ENCODE assay signal across 8 cellular contexts in genomic region chr11:75313457-75314272, GRCh38. TPM values are rescaled to one million over a fixed set of nuclear protein-coding genes. Genes with fewer than 3 reads are reported as not detected.
DNase-seq lines count a peak whose midpoint lies in the region; ATAC-seq and TF ChIP-seq lines count a peak whose summit lies in the region.

No MANE protein-coding gene starts in this region.

- DNase-seq in D341Med (ENCODE audit: low spot score) (peak; percentile 86), fibroblast of pulmonary artery (ENCODE audit: low read depth) (peak; percentile 77), osteocyte (ENCODE audit: extremely low spot score, unreplicated experiment) (no peak)
- DNase-seq in activated CD4-positive, CD25-positive, alpha-beta regulatory T cell (lab: John Stamatoyannopoulos, UW): no peak
- no peak for DNase-seq in activated CD4-positive, alpha-beta T cell treated with anti-CD3 and anti-CD28 coated beads, Interleukin-2, amount 10 ng/mL, durations not matched to agents 7 days and 5 days
- no peak for DNase-seq in stimulated activated CD4-positive, alpha-beta T cell treated with anti-CD3 and anti-CD28 coated beads, Interleukin-4, amount 100 ng/mL, for 4 hours

- POLR2A ChIA-PET in activated CD4-positive, alpha-beta T cell treated with anti-CD3 and anti-CD28 coated beads, Interleukin-2, amount 10 ng/mL, durations not matched to agents 7 days and 5 days (lab: Charles Lee): no interaction called here

- H3K9me3 Mint-ChIP-seq in osteocyte (ENCODE audit: unreplicated experiment): no peaks in the 10 kb centered on the region
- H3K9me3 Mint-ChIP-seq in activated CD4-positive, alpha-beta T cell treated with anti-CD3 and anti-CD28 coated beads, Interleukin-2, amount 10 ng/mL, durations not matched to agents 7 days and 5 days: no peaks in the 10 kb centered on the region

- CTCF ChIA-PET in activated CD4-positive, alpha-beta T cell treated with anti-CD3 and anti-CD28 coated beads, Interleukin-2, amount 10 ng/mL, durations not matched to agents 7 days and 5 days (lab: Charles Lee): no interaction called here

- peaks cover 29% of the 10 kb centered on the region for H3K4me1 Mint-ChIP-seq in osteocyte (ENCODE audit: unreplicated experiment)
- H3K4me1 Mint-ChIP-seq in activated CD4-positive, alpha-beta T cell treated with anti-CD3 and anti-CD28 coated beads, Interleukin-2, amount 10 ng/mL, durations not matched to agents 7 days and 5 days: peaks cover 7% of the 10 kb centered on the region

- no peaks in the 10 kb centered on the region for H3K36me3 Mint-ChIP-seq in osteocyte (ENCODE audit: unreplicated experiment)
- no peaks in the 10 kb centered on the region for H3K36me3 Mint-ChIP-seq in activated CD4-positive, alpha-beta T cell treated with anti-CD3 and anti-CD28 coated beads, Interleukin-2, amount 10 ng/mL, durations not matched to agents 7 days and 5 days (ENCODE audit: low read depth)

- H3K27ac Mint-ChIP-seq in osteocyte (ENCODE audit: unreplicated experiment): peak overlapping the region; percentile 76
- H3K27ac Mint-ChIP-seq in activated CD4-positive, alpha-beta T cell treated with anti-CD3 and anti-CD28 coated beads, Interleukin-2, amount 10 ng/mL, durations not matched to agents 7 days and 5 days: no peak overlapping the region

- no peak overlapping the region for H3K4me3 Mint-ChIP-seq in osteocyte (ENCODE audit: unreplicated experiment)
- H3K4me3 Mint-ChIP-seq in activated CD4-positive, alpha-beta T cell treated with anti-CD3 and anti-CD28 coated beads, Interleukin-2, amount 10 ng/mL, durations not matched to agents 7 days and 5 days: no peak overlapping the region

- ATAC-seq in GM21360 (IDR thresholded peaks at IDR 0.05; ENCODE audit: unreplicated experiment): no peak

- H3K4me3 ChIP-seq in fibroblast of pulmonary artery (replicated peaks; ENCODE audit: low read depth, low read length): no peak overlapping the region

- no peaks in the 10 kb centered on the region for H3K27me3 Mint-ChIP-seq in osteocyte (ENCODE audit: unreplicated experiment)
- no peaks in the 10 kb centered on the region for H3K27me3 Mint-ChIP-seq in activated CD4-positive, alpha-beta T cell treated with anti-CD3 and anti-CD28 coated beads, Interleukin-2, amount 10 ng/mL, durations not matched to agents 7 days and 5 days

- no peak for TF ChIP-seq CTCF in fibroblast of pulmonary artery (IDR thresholded peaks at IDR 0.05; ENCODE audit: low read length, missing control alignments)
- TF ChIP-seq CTCF in osteocyte (IDR thresholded peaks at IDR 0.05): no peak

TF ChIP-seq in PFSK-1, 5 proteins besides CTCF, POLR2A, EP300 and RAD21:
- TF ChIP-seq POLR2AphosphoS5 (IDR thresholded peaks at IDR 0.05; ENCODE audit: low read depth, low read length) (peak; percentile 47; the same call in 1 of the 2 replicates), TAF1 (IDR thresholded peaks at IDR 0.05; ENCODE audit: borderline replicate concordance, insufficient read depth, low read length) (peak; percentile 47; the same call in 1 of the 2 replicates), REST (IDR thresholded peaks at IDR 0.05; ENCODE audit: insufficient read depth in 1 of 2, low read depth in 2 of 2, low read length in 2 of 2) (peak; percentile 39 to 66; a peak in 2 of 4 replicates), SIN3A (IDR thresholded peaks at IDR 0.05; ENCODE audit: borderline replicate concordance, insufficient read depth, low read length) (no peak), FOXP2 (optimal IDR thresholded peaks at IDR 0.05; ENCODE audit: borderline replicate concordance, extremely low read depth, extremely low read length, insufficient read depth) (no peak)

RNA-seq across cellular contexts. Expression of gene ARRB1, which starts 37.8 kb away (rescaled TPM):
- 34.0 TPM for polyA plus RNA-seq in PFSK-1 (2012; ENCODE audit: insufficient read length, low read depth)
- total RNA-seq in osteocyte: 11.3 and 13.2 TPM in 2 replicates
- total RNA-seq in activated CD4-positive, alpha-beta T cell treated with anti-CD3 and anti-CD28 coated beads, Interleukin-2, amount 10 ng/mL, durations not matched to agents 7 days and 5 days: 10 to 100 TPM; 24.3 to 29.5 TPM

Comparison
In these comparisons a context has a peak if more than half of its experiments do, and no peak if none do; other contexts are left out.
1. DNase-seq: peak in D341Med (single experiment) and fibroblast of pulmonary artery (single experiment); none in osteocyte (single experiment), activated CD4-positive, CD25-positive, alpha-beta regulatory T cell (0 of 4), activated CD4-positive, alpha-beta T cell treated with anti-CD3 and anti-CD28 coated beads, Interleukin-2, amount 10 ng/mL, durations not matched to agents 7 days and 5 days (single experiment) and stimulated activated CD4-positive, alpha-beta T cell treated with anti-CD3 and anti-CD28 coated beads, Interleukin-4, amount 100 ng/mL, for 4 hours (0 of 2).